ENCODE assay signal across 8 cellular contexts in the genomic region with DNA sequence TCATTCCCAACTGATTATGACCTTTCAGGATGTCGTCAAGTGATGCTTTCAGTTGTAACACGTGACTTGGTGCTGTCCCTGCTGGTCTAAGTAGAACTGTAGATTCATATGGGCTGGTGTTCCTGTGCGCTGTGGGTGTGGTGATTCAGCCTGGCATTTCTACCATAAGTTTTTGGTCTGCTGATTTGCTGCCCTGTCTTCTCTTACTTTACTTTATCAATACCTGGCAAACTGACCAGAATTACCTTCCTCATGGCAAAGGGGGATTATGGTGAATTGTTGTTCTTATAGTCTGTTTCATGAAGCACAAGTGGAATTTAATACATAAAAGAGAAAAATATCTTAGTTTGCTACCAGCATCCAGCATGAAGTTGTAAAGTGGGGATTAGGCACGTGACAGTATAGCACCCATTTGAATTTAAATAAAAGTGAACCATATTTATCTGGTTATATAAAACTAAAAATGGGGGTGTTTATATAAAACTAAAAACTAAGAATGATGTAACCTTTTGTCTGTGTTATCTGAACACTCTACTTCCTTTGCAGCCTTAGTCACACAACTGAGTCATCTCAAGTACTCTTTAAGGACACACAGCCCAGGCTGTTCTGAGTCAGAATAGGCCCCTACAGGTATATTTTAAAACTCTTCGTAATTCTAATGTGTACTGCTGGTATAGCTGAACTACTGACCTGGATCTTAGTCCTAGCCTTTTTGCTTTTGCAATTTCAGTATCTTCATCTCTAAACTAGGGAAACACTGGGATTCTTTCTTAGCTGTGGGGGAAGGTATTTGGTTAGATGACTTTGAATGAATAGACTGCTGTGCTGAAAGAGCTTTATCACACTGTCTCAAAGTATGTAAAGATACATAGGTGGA. TPM values are rescaled to one million over a fixed set of nuclear protein-coding genes. Genes with fewer than 3 reads are reported as not detected.
DNase-seq lines count a peak whose midpoint lies in the region; ATAC-seq, FAIRE-seq and TF ChIP-seq lines count a peak whose summit lies in the region.

No MANE protein-coding gene starts in this region.

- H3K9ac ChIP-seq in PC-3 (ENCODE audit: low read length) (peak overlapping the region; percentile 26; the same call in 1 of the 2 replicates), keratinocyte (ENCODE audit: control insufficient read depth, extremely low read depth, insufficient read depth, low read length) (peak overlapping the region; percentile 69)

- POLR2A ChIA-PET in PC-3 (lab: Charles Lee; ENCODE audit: unreplicated experiment): interaction anchor here (0.6 kb wide), 1 partner anchor 641 kb away, joined by 4 read pairs; no protein-coding TSS in a partner anchor

- peaks cover 30% of the 10 kb centered on the region; the same call in 1 of the 2 replicates for H4K20me1 ChIP-seq in PC-3 (ENCODE audit: low read length)
- H4K20me1 ChIP-seq in keratinocyte (ENCODE audit: control insufficient read depth, extremely low read depth, insufficient read depth, low read length): no peaks in the 10 kb centered on the region

- FAIRE-seq in H54 (lab: Jason Lieb, UNC): peak; percentile 98
- peak; percentile 79 for FAIRE-seq in keratinocyte (lab: Jason Lieb, UNC)

- H3K9me2 ChIP-seq in PC-3 (replicated peaks; ENCODE audit: low read length): no peaks in the 10 kb centered on the region

- H3K4me1 ChIP-seq in PC-3 (ENCODE audit: insufficient read depth, low read length) (peaks cover 39% of the 10 kb centered on the region), adrenal gland (replicated peaks in 1 of 2) (peaks cover 5 to 14% of the 10 kb centered on the region in 2 donors), keratinocyte (ENCODE audit: control insufficient read depth, extremely low read depth, insufficient read depth, low read length) (peaks cover 22% of the 10 kb centered on the region)

- H3K4me3 ChIP-seq in PC-3 (ENCODE audit: low read length) (peak overlapping the region; percentile 26), adrenal gland (no peak overlapping the region), keratinocyte (ENCODE audit: control insufficient read depth in 2 of 3, extremely low read depth in 1 of 3, insufficient read depth in 2 of 3, low read depth in 1 of 3, low read length in 3 of 3) (peak overlapping the region in 1 of 3 experiments; percentile 12)

- TF ChIP-seq POLR2A in H54 (IDR thresholded peaks at IDR 0.05; ENCODE audit: low read depth, low read length): no peak
- TF ChIP-seq POLR2A in adrenal gland (IDR thresholded peaks at IDR 0.05): no peak

- peaks cover 89% of the 10 kb centered on the region for H3K36me3 ChIP-seq in PC-3 (ENCODE audit: low read depth, low read length)
- H3K36me3 ChIP-seq in adrenal gland (replicated peaks in 1 of 2): peaks cover 0 to 67% of the 10 kb centered on the region in 2 donors
- peaks cover 34 to 44% of the 10 kb centered on the region in 2 experiments for H3K36me3 ChIP-seq in keratinocyte (ENCODE audit: control insufficient read depth in 2 of 2, extremely low read depth in 1 of 2, insufficient read depth in 2 of 2, low read length in 2 of 2)

- DNase-seq in GM04503 (ENCODE audit: low read depth) (peak; percentile 71), H54 (ENCODE audit: insufficient read length, low spot score) (peak; percentile 45), PC-3 (peak; percentile 97), adrenal gland (peak; percentile 46 to 79 (median 67)), keratinocyte (ENCODE audit: low read depth, low spot score) (peak; percentile 59), sciatic nerve (ENCODE audit: low spot score) (no peak), GM19238 (ENCODE audit: insufficient read length, low spot score) (no peak)
- peak; percentile 17 to 34 for DNase-seq in stimulated activated CD8-positive, alpha-beta memory T cell treated with anti-CD3 and anti-CD28 coated beads, Interleukin-2, amount 100 ng/mL, for 48 hours (ENCODE audit: low read depth in 2 of 2)

- WGBS in adrenal gland, 4 donors: 42 to 56% (median 53%) methylated on average over 5 of the region's 5 CpGs

- H2AFZ ChIP-seq in PC-3 (ENCODE audit: low read length): no peak overlapping the region
- no peak overlapping the region for H2AFZ ChIP-seq in keratinocyte (ENCODE audit: control insufficient read depth, low read length)

- H3K79me2 ChIP-seq in PC-3 (ENCODE audit: low read length): peaks cover 32% of the 10 kb centered on the region
- peaks cover 10% of the 10 kb centered on the region for H3K79me2 ChIP-seq in keratinocyte (ENCODE audit: control insufficient read depth, insufficient read depth, low read length)

- H3K27ac ChIP-seq in PC-3 (ENCODE audit: low read length) (peak overlapping the region; percentile 76), adrenal gland (peak overlapping the region; percentile 74 to 91 (median 84)), keratinocyte (ENCODE audit: control insufficient read depth, insufficient read depth, low read length) (peak overlapping the region; percentile 98)

- dilution Hi-C loops in keratinocyte (cut with MboI; ENCODE audit: extremely low pct_ligation_motif_present, low sequenced_read_pairs): no loop called here

- CTCF ChIA-PET in PC-3 (lab: Charles Lee): interaction anchor here (0.6 kb wide), 1 partner anchor 494 kb away, joined by 5 read pairs; no protein-coding TSS in a partner anchor

- TSS peak; percentile 27 for BruUV-seq in PC-3 (replicated peaks; lab: Mats Ljungman, UMichigan)

- no peaks in the 10 kb centered on the region for H3K9me1 ChIP-seq in keratinocyte (ENCODE audit: control insufficient read depth, extremely low read depth, insufficient read depth, low read length)

- intact Hi-C loops in PC-3 (cut with micrococcal nuclease) (no loop called here), adrenal gland (cut with DNase I) (no loop called here), sciatic nerve (cut with DNase I) (no loop called here)

- peaks cover 22% of the 10 kb centered on the region for H3F3A ChIP-seq in PC-3 (ENCODE audit: low read length, unreplicated experiment)

- H3K27me3 ChIP-seq in PC-3 (ENCODE audit: low read length) (no peaks in the 10 kb centered on the region), adrenal gland (no peaks in the 10 kb centered on the region), keratinocyte (ENCODE audit: control insufficient read depth, extremely low read depth, insufficient read depth, low read length) (no peaks in the 10 kb centered on the region)

- H3K4me2 ChIP-seq in PC-3 (ENCODE audit: low read length) (peak overlapping the region; percentile 70), keratinocyte (ENCODE audit: control insufficient read depth, extremely low read depth, insufficient read depth, low read depth, low read length) (peak overlapping the region; percentile 45)

- TF ChIP-seq CTCF in PC-3 (conservative IDR thresholded peaks at IDR 0.05; ENCODE audit: low read depth, low read length) (0 out of 2 replicates have a peak, but pooled peaks have one; percentile 16), adrenal gland (IDR thresholded peaks at IDR 0.05) (no peak), keratinocyte (optimal IDR thresholded peaks at IDR 0.05 in 1 of 3, IDR thresholded peaks at IDR 0.05 in 1 of 3, conservative IDR thresholded peaks at IDR 0.05 in 1 of 3; ENCODE audit: extremely low read depth in 1 of 3, insufficient read depth in 2 of 3, low read length in 3 of 3) (no peak)

- H3K9me3 ChIP-seq in PC-3 (ENCODE audit: low read length): no peaks in the 10 kb centered on the region
- no peaks in the 10 kb centered on the region for H3K9me3 ChIP-seq in adrenal gland (replicated peaks in 1 of 3)
- no peaks in the 10 kb centered on the region for H3K9me3 ChIP-seq in keratinocyte (ENCODE audit: control insufficient read depth, low read depth, low read length)

- ATAC-seq in PC-3 (peak; percentile 97), sciatic nerve (no peak)

RNA-seq across cellular contexts. Expression of gene TTC19, which starts 28.3 kb away (rescaled TPM):
- total RNA-seq in PC-3 (2014; rRNA removed) (187 and 436 TPM in 2 replicates), adrenal gland (100 to 1,000 TPM in 1 of 8 donors, 10 to 100 TPM in 7; 46.0 to 152 (median 61.8) TPM), sciatic nerve (32.9 TPM)
- polyA plus RNA-seq in adrenal gland (10 to 100 TPM; 20.6 to 62.3 (median 21.5) TPM), keratinocyte (7.1 to 14.3 TPM (median 8.3 TPM) in 3 replicates)
- polyA plus RNA-seq in keratinocyte (2011; ENCODE audit: low read depth): 21.4 TPM
- 10.2 and 12.3 TPM in 2 replicates for polyA plus RNA-seq in keratinocyte (2011; cell fraction: cytosol; rRNA removed)
- 23.6 and 25.3 TPM in 2 replicates for polyA plus RNA-seq in keratinocyte (2011; cell fraction: nucleus; rRNA removed)
- 24.5 and 29.2 TPM in 2 replicates for polyA plus RNA-seq in keratinocyte (2012; ENCODE audit: low replicate concordance)
- 3.9 to 16.3 TPM (median 9.0 TPM) in 3 replicates for polyA minus RNA-seq in keratinocyte
- 13.4 TPM for polyA minus RNA-seq in keratinocyte (2011; cell fraction: cytosol; rRNA and poly(A)+ RNA removed)
- 25.6 and 29.1 TPM in 2 replicates for polyA minus RNA-seq in keratinocyte (2011; cell fraction: nucleus; rRNA and poly(A)+ RNA removed)

RNA-seq across cellular contexts. Expression of gene ZSWIM7, which starts 28.4 kb away (rescaled TPM):
- 96.1 and 97.6 TPM in 2 replicates for total RNA-seq in PC-3 (2014; rRNA removed)
- 10 to 100 TPM; 10.3 to 72.6 (median 34.0) TPM for total RNA-seq in adrenal gland
- 10 to 100 TPM; 42.0 to 57.9 (median 46.7) TPM for polyA plus RNA-seq in adrenal gland
- 41.9 to 47.1 TPM (median 43.4 TPM) in 3 replicates for polyA plus RNA-seq in keratinocyte
- polyA plus RNA-seq in keratinocyte (2011; ENCODE audit: low read depth): 49.8 TPM
- polyA plus RNA-seq in keratinocyte (2011; cell fraction: cytosol; rRNA removed): 34.4 and 47.7 TPM in 2 replicates
- polyA plus RNA-seq in keratinocyte (2011; cell fraction: nucleus; rRNA removed): 20.4 and 25.9 TPM in 2 replicates
- polyA plus RNA-seq in keratinocyte (2012; ENCODE audit: low replicate concordance): 21.6 and 37.5 TPM in 2 replicates
- polyA minus RNA-seq in keratinocyte: 7.3 to 20.1 TPM (median 19.1 TPM) in 3 replicates
- 31.7 TPM for polyA minus RNA-seq in keratinocyte (2011; cell fraction: cytosol; rRNA and poly(A)+ RNA removed)
- polyA minus RNA-seq in keratinocyte (2011; cell fraction: nucleus; rRNA and poly(A)+ RNA removed): 1.5 and 6.3 TPM in 2 replicates
- total RNA-seq in sciatic nerve: 19.3 TPM

Comparison
In these comparisons a context has a peak if more than half of its experiments do, and no peak if none do; other contexts are left out.
1. DNase-seq: peak in GM04503 (single experiment), H54 (single experiment), PC-3 (single experiment), adrenal gland (7 of 7), keratinocyte (single experiment) and stimulated activated CD8-positive, alpha-beta memory T cell treated with anti-CD3 and anti-CD28 coated beads, Interleukin-2, amount 100 ng/mL, for 48 hours (2 of 2); none in sciatic nerve (single experiment) and GM19238 (single experiment).
2. Peak in every context shown above with its lines, with median percentiles within 50 percentile points of each other: H3K27ac ChIP-seq.